In genomic region chr11:60841797-60842687, GRCh38 we compare ENCODE assay signal across 8 cellular contexts. TPM values are rescaled to one million over a fixed set of nuclear protein-coding genes. Genes with fewer than 3 reads are reported as not detected.
DNase-seq lines count a peak whose midpoint lies in the region; ATAC-seq, FAIRE-seq and TF ChIP-seq lines count a peak whose summit lies in the region.

A gene with protein sequence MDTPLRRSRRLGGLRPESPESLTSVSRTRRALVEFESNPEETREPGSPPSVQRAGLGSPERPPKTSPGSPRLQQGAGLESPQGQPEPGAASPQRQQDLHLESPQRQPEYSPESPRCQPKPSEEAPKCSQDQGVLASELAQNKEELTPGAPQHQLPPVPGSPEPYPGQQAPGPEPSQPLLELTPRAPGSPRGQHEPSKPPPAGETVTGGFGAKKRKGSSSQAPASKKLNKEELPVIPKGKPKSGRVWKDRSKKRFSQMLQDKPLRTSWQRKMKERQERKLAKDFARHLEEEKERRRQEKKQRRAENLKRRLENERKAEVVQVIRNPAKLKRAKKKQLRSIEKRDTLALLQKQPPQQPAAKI (plus strand): TSS chr11:60842113. CDS start chr11:60842125, 12 bp downstream.

- ATAC-seq in GM21390 (IDR thresholded peaks at IDR 0.05; ENCODE audit: unreplicated experiment), result peak; percentile 75

- H3K9me3 Mint-ChIP-seq in Calu3 (ENCODE audit: low read depth, unreplicated experiment), result no peaks in the 10 kb centered on the region
- no peaks in the 10 kb centered on the region for H3K9me3 Mint-ChIP-seq in mesothelial cell of epicardium

- intact Hi-C loops in Calu3 (cut with micrococcal nuclease; ENCODE audit: unreplicated experiment) (no loop called here), endothelial cell of umbilical vein (cut with micrococcal nuclease) (loop anchor here (1.0 kb wide), 1 partner anchor 73 kb away; no protein-coding TSS in a partner anchor)

- H4K20me1 ChIP-seq in OCI-LY3 (ENCODE audit: insufficient read depth, low read length), result peaks cover 15% of the 10 kb centered on the region
- no peaks in the 10 kb centered on the region for H4K20me1 ChIP-seq in endothelial cell of umbilical vein (replicated peaks; ENCODE audit: control insufficient read depth, extremely low read depth, insufficient read depth, low read length)

- H2AFZ ChIP-seq in OCI-LY3 (ENCODE audit: low read depth, low read length) (peak within 1 kb of the TSS; percentile 64), endothelial cell of umbilical vein (ENCODE audit: low read depth, low read length) (peak within 1 kb of the TSS; percentile 65)

- FAIRE-seq in endothelial cell of umbilical vein (lab: Jason Lieb, UNC), result peak; percentile 98

- BruUV-seq in Calu3 (replicated peaks; lab: Mats Ljungman, UMichigan) (TSS peak; percentile 63), endothelial cell of umbilical vein (replicated peaks; lab: Mats Ljungman, UMichigan) (TSS peak; percentile 65)

- POLR2A ChIA-PET in endothelial cell of umbilical vein (lab: Charles Lee), result no interaction called here

- H3K4me3 Mint-ChIP-seq in Calu3 (ENCODE audit: low read depth, unreplicated experiment) (peak within 1 kb of the TSS; percentile 93), mesothelial cell of epicardium (peak within 1 kb of the TSS; percentile 84)

- CTCF ChIA-PET in Calu3 (lab: Charles Lee), result no interaction called here
- CTCF ChIA-PET in endothelial cell of umbilical vein (lab: Charles Lee), result interaction anchor here (0.9 to 5.0 kb wide), 10 partner anchors 10 to 83 kb away, joined by 3 to 34 read pairs (median 8); no protein-coding TSS in a partner anchor

- peaks cover 18% of the 10 kb centered on the region for H3K4me1 ChIP-seq in HUES48 (ENCODE audit: control insufficient read depth, insufficient read depth, low read length)
- H3K4me1 ChIP-seq in OCI-LY3 (ENCODE audit: low read length), result peaks cover 53% of the 10 kb centered on the region
- H3K4me1 ChIP-seq in endothelial cell of umbilical vein (ENCODE audit: control insufficient read depth, extremely low read depth, insufficient read depth, low read length), result peaks cover 37% of the 10 kb centered on the region

- peak; percentile 59 for TF ChIP-seq POLR2A in endothelial cell of umbilical vein (IDR thresholded peaks at IDR 0.05; ENCODE audit: low read depth, low read length)

- H3K27ac Mint-ChIP-seq in Calu3 (ENCODE audit: unreplicated experiment) (peak within 1 kb of the TSS; percentile 58), mesothelial cell of epicardium (peak within 1 kb of the TSS; percentile 96)

- peaks cover 39% of the 10 kb centered on the region for H3K4me1 Mint-ChIP-seq in Calu3 (ENCODE audit: low read depth, unreplicated experiment)
- H3K4me1 Mint-ChIP-seq in mesothelial cell of epicardium, result peaks cover 48% of the 10 kb centered on the region

- no peaks in the 10 kb centered on the region for H3K27me3 ChIP-seq in HUES48 (ENCODE audit: control insufficient read depth, insufficient read depth, low read length)
- H3K27me3 ChIP-seq in OCI-LY3 (ENCODE audit: low read depth, low read length), result no peaks in the 10 kb centered on the region
- no peaks in the 10 kb centered on the region for H3K27me3 ChIP-seq in endothelial cell of umbilical vein (ENCODE audit: control insufficient read depth in 2 of 2, insufficient read depth in 2 of 2, low read length in 2 of 2)

- peaks cover 13% of the 10 kb centered on the region; the same call in 1 of the 2 replicates for H3K36me3 ChIP-seq in HUES48 (ENCODE audit: control insufficient read depth, insufficient read depth, low read length)
- H3K36me3 ChIP-seq in OCI-LY3 (replicated peaks; ENCODE audit: low read depth, low read length), result peaks cover 28% of the 10 kb centered on the region
- H3K36me3 ChIP-seq in endothelial cell of umbilical vein (ENCODE audit: control insufficient read depth in 2 of 2, extremely low read depth in 1 of 2, insufficient read depth in 2 of 2, low read length in 2 of 2), result no peaks in the 10 kb centered on the region

- peaks cover 7% of the 10 kb centered on the region for H3K27me3 Mint-ChIP-seq in Calu3 (ENCODE audit: unreplicated experiment)
- peaks cover 4% of the 10 kb centered on the region for H3K27me3 Mint-ChIP-seq in mesothelial cell of epicardium (ENCODE audit: low read depth)

- H3K27ac ChIP-seq in HUES48 (ENCODE audit: low read depth, low read length) (peak within 1 kb of the TSS; percentile 62), OCI-LY3 (ENCODE audit: low read length) (peak within 1 kb of the TSS; percentile 43), endothelial cell of umbilical vein (ENCODE audit: insufficient read depth, low read depth, low read length) (peak within 1 kb of the TSS; percentile 65)

- H3K4me2 ChIP-seq in OCI-LY3 (ENCODE audit: low read length) (peak within 1 kb of the TSS; percentile 92), endothelial cell of umbilical vein (ENCODE audit: insufficient read depth, low read length) (peak within 1 kb of the TSS; percentile 79)

- H3K9me3 ChIP-seq in HUES48 (ENCODE audit: control insufficient read depth, insufficient read depth, low read length), result no peaks in the 10 kb centered on the region
- H3K9me3 ChIP-seq in OCI-LY3 (ENCODE audit: insufficient read depth, low read length), result no peaks in the 10 kb centered on the region
- H3K9me3 ChIP-seq in endothelial cell of umbilical vein (replicated peaks; ENCODE audit: control insufficient read depth, insufficient read depth, low read length), result no peaks in the 10 kb centered on the region

- DNase-seq in Calu3, result peak; percentile 97
- peak; percentile 97 for DNase-seq in activated T-cell treated with anti-CD3 and anti-CD28 coated beads for 1 hour (ENCODE audit: low read depth)
- peak; percentile 96 for DNase-seq in endothelial cell of umbilical vein (ENCODE audit: low read depth, low spot score)
- DNase-seq in mesothelial cell of epicardium (ENCODE audit: low spot score in 2 of 2, unreplicated experiment in 2 of 2), result peak; percentile 98 to 100
- DNase-seq in stimulated activated CD8-positive, alpha-beta memory T cell treated with anti-CD3 and anti-CD28 coated beads, Interleukin-15, amount 100 ng/mL, for 4 hours (ENCODE audit: low read depth in 2 of 2), result peak; percentile 96 to 98

- H3K79me2 ChIP-seq in OCI-LY3 (ENCODE audit: low read length), result peaks cover 60% of the 10 kb centered on the region
- peaks cover 47% of the 10 kb centered on the region for H3K79me2 ChIP-seq in endothelial cell of umbilical vein (ENCODE audit: control insufficient read depth, insufficient read depth, low read length)

- dilution Hi-C loops in endothelial cell of umbilical vein (cut with MboI; ENCODE audit: extremely low pct_ligation_motif_present, low sequenced_read_pairs), result no loop called here

- peak within 1 kb of the TSS; percentile 89 for H3K4me3 ChIP-seq in HUES48 (ENCODE audit: low read depth, low read length)
- peak within 1 kb of the TSS; percentile 84 for H3K4me3 ChIP-seq in OCI-LY3 (ENCODE audit: low read length)
- peak within 1 kb of the TSS; percentile 64 to 74 (median 73) for H3K4me3 ChIP-seq in endothelial cell of umbilical vein (replicated peaks in 1 of 3; ENCODE audit: insufficient read depth in 1 of 3, low read depth in 1 of 3, low read length in 3 of 3)

- no peaks in the 10 kb centered on the region for H3K9me1 ChIP-seq in endothelial cell of umbilical vein (replicated peaks; ENCODE audit: control insufficient read depth, extremely low read depth, insufficient read depth, low read length)

- H3K36me3 Mint-ChIP-seq in Calu3 (ENCODE audit: insufficient read depth, unreplicated experiment) (peaks cover 53% of the 10 kb centered on the region), mesothelial cell of epicardium (no peaks in the 10 kb centered on the region)

- no peak for TF ChIP-seq CTCF in Calu3 (IDR thresholded peaks at IDR 0.05; ENCODE audit: unreplicated experiment)
- TF ChIP-seq CTCF in OCI-LY3 (IDR thresholded peaks at IDR 0.05; ENCODE audit: low read depth, low read length), result no peak
- TF ChIP-seq CTCF in endothelial cell of umbilical vein (IDR thresholded peaks at IDR 0.05; ENCODE audit: extremely low read depth in 1 of 2, insufficient read depth in 1 of 2, low read depth in 1 of 2, low read length in 2 of 2), result no peak
- TF ChIP-seq CTCF in mesothelial cell of epicardium (IDR thresholded peaks at IDR 0.05; ENCODE audit: unreplicated experiment), result no peak

- peak within 1 kb of the TSS; percentile 88 for H3K9ac ChIP-seq in HUES48 (ENCODE audit: low read depth, low read length)
- peak within 1 kb of the TSS; percentile 85 for H3K9ac ChIP-seq in OCI-LY3 (ENCODE audit: low read length)
- peak within 1 kb of the TSS; percentile 77 for H3K9ac ChIP-seq in endothelial cell of umbilical vein (replicated peaks; ENCODE audit: extremely low read depth, insufficient read depth, low read length)

TF ChIP-seq in endothelial cell of umbilical vein, 7 proteins besides CTCF, POLR2A, EP300 and RAD21:
- TF ChIP-seq, protein P1, sequence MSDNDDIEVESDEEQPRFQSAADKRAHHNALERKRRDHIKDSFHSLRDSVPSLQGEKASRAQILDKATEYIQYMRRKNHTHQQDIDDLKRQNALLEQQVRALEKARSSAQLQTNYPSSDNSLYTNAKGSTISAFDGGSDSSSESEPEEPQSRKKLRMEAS (IDR thresholded peaks at IDR 0.05; ENCODE audit: insufficient read depth, insufficient read length), result peak; percentile 98
- TF ChIP-seq POLR2AphosphoS5 (IDR thresholded peaks at IDR 0.05; ENCODE audit: insufficient read depth, low read depth, low read length) (peak; percentile 87), MYC (IDR thresholded peaks at IDR 0.05; ENCODE audit: low read depth, low read length) (peak; percentile 100), EZH2 (IDR thresholded peaks at IDR 0.05; ENCODE audit: borderline replicate concordance, low read depth, low read length, severe bottlenecking) (no peak)

RNA-seq across cellular contexts. Expression of the gene that starts here (rescaled TPM):
- total RNA-seq in Calu3 (2022) (51.5 and 58.2 TPM in 2 replicates), endothelial cell of umbilical vein (57.6 and 60.8 TPM in 2 replicates), mesothelial cell of epicardium (22.5 to 23.2 TPM (median 22.6 TPM) in 3 replicates)
- polyA plus RNA-seq in endothelial cell of umbilical vein, result 29.8 and 32.3 TPM in 2 replicates
- polyA plus RNA-seq in endothelial cell of umbilical vein (2011; cell fraction: cytosol; rRNA removed), result 37.2 and 37.3 TPM in 2 replicates
- 35.4 and 41.3 TPM in 2 replicates for polyA plus RNA-seq in endothelial cell of umbilical vein (2011; cell fraction: nucleus; rRNA removed)
- polyA plus RNA-seq in endothelial cell of umbilical vein (2012), result 61.9 and 75.2 TPM in 2 replicates
- 15.2 and 15.7 TPM in 2 replicates for polyA minus RNA-seq in endothelial cell of umbilical vein
- polyA minus RNA-seq in endothelial cell of umbilical vein (2011; cell fraction: cytosol; rRNA and poly(A)+ RNA removed), result 24.5 TPM
- 11.3 and 12.9 TPM in 2 replicates for polyA minus RNA-seq in endothelial cell of umbilical vein (2011; cell fraction: nucleus; rRNA and poly(A)+ RNA removed)

Comparison
In these comparisons a context has a peak if more than half of its experiments do, and no peak if none do; other contexts are left out.
1. Peak in every context shown above with its lines: DNase-seq, ATAC-seq, H3K4me3 ChIP-seq and H3K27ac ChIP-seq.